ENCODE assay signal across 7 cellular contexts in genomic region chr16:30697264-30698138, GRCh38. TPM values are rescaled to one million over a fixed set of nuclear protein-coding genes. Genes with fewer than 3 reads are reported as not detected.
DNase-seq lines count a peak whose midpoint lies in the region; ATAC-seq and TF ChIP-seq lines count a peak whose summit lies in the region.

No MANE protein-coding gene starts in this region.

- TF ChIP-seq CTCF in activated B cell treated with CpG ODN at 0.5 μM for 24 hours (IDR thresholded peaks at IDR 0.05) (no peak), parathyroid adenoma (IDR thresholded peaks at IDR 0.05) (no peak)

- H3K36me3 ChIP-seq in parathyroid adenoma (ENCODE audit: control insufficient read depth, insufficient read depth, low read length), result no peaks in the 10 kb centered on the region

- H3K4me1 Mint-ChIP-seq in IgD-negative memory B cell, result peaks cover 13 to 29% (median 22%) of the 10 kb centered on the region in 3 donors
- H3K4me1 Mint-ChIP-seq in activated B cell treated with CpG ODN at 0.5 μM for 24 hours, result peaks cover 30% of the 10 kb centered on the region

- DNase-seq in ELR (ENCODE audit: low read depth) (peak; percentile 97), activated B cell treated with CpG ODN at 0.5 μM for 24 hours (no peak), glomerular visceral epithelial cell (ENCODE audit: extremely low spot score) (peak; percentile 36), COLO668 (lab: John Stamatoyannopoulos, UW; ENCODE audit: unreplicated experiment) (no peak)

- H3K27me3 ChIP-seq in parathyroid adenoma (ENCODE audit: control insufficient read depth, insufficient read depth, low read length), result no peaks in the 10 kb centered on the region

- H3K4me2 ChIP-seq in parathyroid adenoma (ENCODE audit: low read length), result peak overlapping the region; percentile 91

- H3K4me3 ChIP-seq in parathyroid adenoma (ENCODE audit: low read depth, low read length), result peak overlapping the region; percentile 99

- peaks cover 2% of the 10 kb centered on the region for H3K36me3 Mint-ChIP-seq in IgD-negative memory B cell
- peaks cover 30% of the 10 kb centered on the region for H3K36me3 Mint-ChIP-seq in activated B cell treated with CpG ODN at 0.5 μM for 24 hours (ENCODE audit: low read depth)

- no peaks in the 10 kb centered on the region for H3K9me3 ChIP-seq in parathyroid adenoma (ENCODE audit: control insufficient read depth, low read length)

- CTCF ChIA-PET in activated B cell treated with CpG ODN at 0.5 μM for 24 hours (lab: Charles Lee), result interaction anchor here (0.8 to 2.0 kb wide), 5 partner anchors 38 to 605 kb away, joined by 3 to 12 read pairs (median 4); partner anchors contain the start of genes FBRS and PRR14

- H3K27ac ChIP-seq in parathyroid adenoma, result peak overlapping the region; percentile 99

- peak overlapping the region; percentile 92 for H3K9ac ChIP-seq in parathyroid adenoma

- H3K79me2 ChIP-seq in parathyroid adenoma, result peaks cover 20% of the 10 kb centered on the region

- H2AFZ ChIP-seq in parathyroid adenoma, result peak overlapping the region; percentile 79

- intact Hi-C loops in activated B cell treated with CpG ODN at 0.5 μM for 24 hours (cut with micrococcal nuclease), result loop anchor here (1.0 to 10.0 kb wide), 16 partner anchors 18 to 327 kb away; partner anchors contain the start of genes CFAP119, DCTPP1, FBRS and PHKG2

- POLR2A ChIA-PET in activated B cell treated with CpG ODN at 0.5 μM for 24 hours (lab: Charles Lee), result interaction anchor here (0.6 to 2.9 kb wide), 13 partner anchors 31 to 1252 kb away, joined by 3 to 38 read pairs (median 4); partner anchors contain the start of genes ARMC5, FBRS, PHKG2 and PRR14

- H3K9me3 Mint-ChIP-seq in IgD-negative memory B cell (no peaks in the 10 kb centered on the region), activated B cell treated with CpG ODN at 0.5 μM for 24 hours (no peaks in the 10 kb centered on the region)

- peak; percentile 75 for ATAC-seq in GM21360 (IDR thresholded peaks at IDR 0.05; ENCODE audit: unreplicated experiment)
- ATAC-seq in activated B cell treated with CpG ODN at 0.5 μM for 24 hours (ENCODE audit: low read depth), result peak; percentile 86

- H3K4me3 Mint-ChIP-seq in IgD-negative memory B cell, result peak overlapping the region; percentile 96 to 100 (median 98)
- peak overlapping the region; percentile 97 for H3K4me3 Mint-ChIP-seq in activated B cell treated with CpG ODN at 0.5 μM for 24 hours

- H3K27me3 Mint-ChIP-seq in IgD-negative memory B cell, result no peaks in the 10 kb centered on the region
- H3K27me3 Mint-ChIP-seq in activated B cell treated with CpG ODN at 0.5 μM for 24 hours, result no peaks in the 10 kb centered on the region

- peaks cover 10% of the 10 kb centered on the region for H3K4me1 ChIP-seq in parathyroid adenoma

- H3K27ac Mint-ChIP-seq in IgD-negative memory B cell (peak overlapping the region; percentile 100), activated B cell treated with CpG ODN at 0.5 μM for 24 hours (peak overlapping the region; percentile 100)

RNA-seq across cellular contexts. Expression of gene SRCAP, which starts 1.5 kb away (rescaled TPM):
- polyA plus RNA-seq in IgD-negative memory B cell, result 32.6 TPM
- total RNA-seq in activated B cell treated with CpG ODN at 0.5 μM for 24 hours, result 109 and 123 TPM in 2 replicates

RNA-seq across cellular contexts. Expression of gene FBRS, which starts 39.3 kb away (rescaled TPM):
- polyA plus RNA-seq in IgD-negative memory B cell, result 7.1 TPM
- 166 and 204 TPM in 2 replicates for total RNA-seq in activated B cell treated with CpG ODN at 0.5 μM for 24 hours

RNA-seq across cellular contexts. Expression of gene PRR14, which starts 46.7 kb away (rescaled TPM):
- polyA plus RNA-seq in IgD-negative memory B cell, result 27.6 TPM
- total RNA-seq in activated B cell treated with CpG ODN at 0.5 μM for 24 hours, result 63.5 and 77.9 TPM in 2 replicates

RNA-seq across cellular contexts. Expression of gene PHKG2, which starts 50.7 kb away (rescaled TPM):
- polyA plus RNA-seq in IgD-negative memory B cell, result 36.7 TPM
- 45.3 and 51.4 TPM in 2 replicates for total RNA-seq in activated B cell treated with CpG ODN at 0.5 μM for 24 hours

Comparison
In these comparisons a context has a peak if more than half of its experiments do, and no peak if none do; other contexts are left out.
1. DNase-seq: peak in ELR (single experiment) and glomerular visceral epithelial cell (single experiment); none in activated B cell treated with CpG ODN at 0.5 μM for 24 hours (single experiment) and COLO668 (single experiment).